In the genomic region with DNA sequence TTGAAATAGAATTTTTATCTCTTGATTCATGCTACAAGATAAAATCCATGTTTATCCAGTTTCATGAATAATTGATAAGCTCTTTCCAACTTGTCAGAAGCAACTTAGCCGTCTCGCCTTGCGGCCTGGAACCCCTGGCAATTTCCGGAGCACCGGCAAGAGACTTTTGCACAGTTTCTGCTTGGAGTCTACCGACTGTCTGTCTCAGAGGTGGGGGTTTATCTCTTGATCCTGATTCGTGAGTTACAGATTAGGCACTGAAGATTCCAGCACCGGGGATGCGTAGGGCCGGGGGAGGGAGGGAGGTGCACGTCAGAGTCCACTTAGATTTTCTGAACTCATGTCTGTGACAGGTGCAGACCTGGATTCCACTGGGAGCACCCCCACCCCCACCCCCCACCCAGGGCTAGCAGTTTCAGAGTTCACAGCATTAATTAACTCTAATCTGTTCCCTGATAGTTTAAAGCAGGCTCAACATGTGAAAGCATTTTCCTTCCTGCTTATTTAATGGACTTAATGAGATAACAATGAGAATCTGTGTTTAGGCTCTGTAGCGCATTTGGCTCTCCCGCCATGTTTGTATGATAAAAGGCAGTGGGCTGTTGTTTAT, we compare ENCODE assay signal across 1 cellular context.
TF ChIP-seq lines count a peak whose summit lies in the region.

No MANE protein-coding gene starts in this region.

TF ChIP-seq in GM23338, 12 proteins besides CTCF, POLR2A, EP300 and RAD21:
- TF ChIP-seq ZNF462 (CRISPR knock-in tag; IDR thresholded peaks at IDR 0.05) (no peak), POLR2AphosphoS5 (IDR thresholded peaks at IDR 0.05; ENCODE audit: low read depth) (no peak), EZH2 (IDR thresholded peaks at IDR 0.05; ENCODE audit: low read depth, unreplicated experiment) (no peak), NANOG (IDR thresholded peaks at IDR 0.05; ENCODE audit: borderline replicate concordance) (no peak), STAT1 (IDR thresholded peaks at IDR 0.05; ENCODE audit: unreplicated experiment) (no peak), ZNF114 (CRISPR knock-in tag; IDR thresholded peaks at IDR 0.05) (no peak), ZNF331 (CRISPR knock-in tag; IDR thresholded peaks at IDR 0.05; ENCODE audit: low read depth) (no peak), JUNB (IDR thresholded peaks at IDR 0.05; ENCODE audit: unreplicated experiment) (no peak), CREB1 (CRISPR knock-in tag; IDR thresholded peaks at IDR 0.05; ENCODE audit: low read depth) (no peak), EZH2phosphoT487 (IDR thresholded peaks at IDR 0.05; ENCODE audit: unreplicated experiment) (no peak)
- TF ChIP-seq, protein P1, sequence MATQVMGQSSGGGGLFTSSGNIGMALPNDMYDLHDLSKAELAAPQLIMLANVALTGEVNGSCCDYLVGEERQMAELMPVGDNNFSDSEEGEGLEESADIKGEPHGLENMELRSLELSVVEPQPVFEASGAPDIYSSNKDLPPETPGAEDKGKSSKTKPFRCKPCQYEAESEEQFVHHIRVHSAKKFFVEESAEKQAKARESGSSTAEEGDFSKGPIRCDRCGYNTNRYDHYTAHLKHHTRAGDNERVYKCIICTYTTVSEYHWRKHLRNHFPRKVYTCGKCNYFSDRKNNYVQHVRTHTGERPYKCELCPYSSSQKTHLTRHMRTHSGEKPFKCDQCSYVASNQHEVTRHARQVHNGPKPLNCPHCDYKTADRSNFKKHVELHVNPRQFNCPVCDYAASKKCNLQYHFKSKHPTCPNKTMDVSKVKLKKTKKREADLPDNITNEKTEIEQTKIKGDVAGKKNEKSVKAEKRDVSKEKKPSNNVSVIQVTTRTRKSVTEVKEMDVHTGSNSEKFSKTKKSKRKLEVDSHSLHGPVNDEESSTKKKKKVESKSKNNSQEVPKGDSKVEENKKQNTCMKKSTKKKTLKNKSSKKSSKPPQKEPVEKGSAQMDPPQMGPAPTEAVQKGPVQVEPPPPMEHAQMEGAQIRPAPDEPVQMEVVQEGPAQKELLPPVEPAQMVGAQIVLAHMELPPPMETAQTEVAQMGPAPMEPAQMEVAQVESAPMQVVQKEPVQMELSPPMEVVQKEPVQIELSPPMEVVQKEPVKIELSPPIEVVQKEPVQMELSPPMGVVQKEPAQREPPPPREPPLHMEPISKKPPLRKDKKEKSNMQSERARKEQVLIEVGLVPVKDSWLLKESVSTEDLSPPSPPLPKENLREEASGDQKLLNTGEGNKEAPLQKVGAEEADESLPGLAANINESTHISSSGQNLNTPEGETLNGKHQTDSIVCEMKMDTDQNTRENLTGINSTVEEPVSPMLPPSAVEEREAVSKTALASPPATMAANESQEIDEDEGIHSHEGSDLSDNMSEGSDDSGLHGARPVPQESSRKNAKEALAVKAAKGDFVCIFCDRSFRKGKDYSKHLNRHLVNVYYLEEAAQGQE (IDR thresholded peaks at IDR 0.05; ENCODE audit: unreplicated experiment) = no peak
- TF ChIP-seq, protein P2, sequence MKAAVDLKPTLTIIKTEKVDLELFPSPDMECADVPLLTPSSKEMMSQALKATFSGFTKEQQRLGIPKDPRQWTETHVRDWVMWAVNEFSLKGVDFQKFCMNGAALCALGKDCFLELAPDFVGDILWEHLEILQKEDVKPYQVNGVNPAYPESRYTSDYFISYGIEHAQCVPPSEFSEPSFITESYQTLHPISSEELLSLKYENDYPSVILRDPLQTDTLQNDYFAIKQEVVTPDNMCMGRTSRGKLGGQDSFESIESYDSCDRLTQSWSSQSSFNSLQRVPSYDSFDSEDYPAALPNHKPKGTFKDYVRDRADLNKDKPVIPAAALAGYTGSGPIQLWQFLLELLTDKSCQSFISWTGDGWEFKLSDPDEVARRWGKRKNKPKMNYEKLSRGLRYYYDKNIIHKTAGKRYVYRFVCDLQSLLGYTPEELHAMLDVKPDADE (IDR thresholded peaks at IDR 0.05) = no peak
